In the genomic region with DNA sequence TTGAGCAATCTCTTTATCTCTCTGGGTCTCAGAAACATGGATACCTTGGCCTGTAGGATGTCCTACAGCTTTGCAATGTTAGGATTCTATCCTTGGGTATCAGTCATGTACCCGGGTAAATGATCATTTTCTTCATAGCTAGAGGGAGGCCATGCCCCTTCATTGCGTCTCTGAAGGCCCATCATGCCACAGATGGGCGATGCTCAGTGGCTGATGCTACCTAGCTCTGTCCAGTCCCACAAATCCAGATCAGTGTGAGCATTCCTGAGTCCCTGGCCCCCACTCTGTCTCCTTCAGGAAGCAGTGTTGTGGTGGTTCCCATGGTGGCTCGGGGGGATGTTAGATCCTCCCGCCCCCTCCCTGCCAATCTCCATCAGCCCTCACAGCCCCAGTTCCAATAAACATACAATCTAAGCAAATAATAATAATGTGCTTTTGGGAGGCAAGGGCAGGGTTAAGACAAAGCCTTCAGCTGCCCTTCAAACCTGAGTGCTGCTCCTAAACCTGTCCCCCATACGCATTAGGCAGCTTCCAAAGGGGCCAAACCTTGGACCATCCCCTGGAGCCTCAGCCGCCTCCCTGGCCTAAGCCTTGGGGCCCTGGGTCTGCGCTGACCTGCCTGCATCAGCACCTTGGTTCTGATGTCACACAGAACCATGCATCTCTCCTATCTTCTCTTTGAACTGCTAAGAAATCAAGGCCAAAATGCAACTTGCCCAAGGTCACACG, we compare ENCODE assay signal across 15 cellular contexts. TPM values are rescaled to one million over a fixed set of nuclear protein-coding genes. Genes with fewer than 3 reads are reported as not detected.
DNase-seq lines count a peak whose midpoint lies in the region; ATAC-seq and TF ChIP-seq lines count a peak whose summit lies in the region.
"Had no signal": no experiment of that assay in that cellular context is flagged by ENCODE, and none has a peak within 500 bp of the region (broad histone marks: within the 10 kb centered on the region; RNA-seq: fewer than 3 reads in every experiment).

No MANE protein-coding gene starts in this region.

- H3K4me1 Mint-ChIP-seq in brain, result peaks cover 46% of the 10 kb centered on the region
- no peaks in the 10 kb centered on the region for H3K4me1 Mint-ChIP-seq in osteocyte (ENCODE audit: unreplicated experiment)
- H3K4me1 Mint-ChIP-seq: CD4-positive, alpha-beta memory T cell had no signal

- H3K27ac Mint-ChIP-seq in brain (peak overlapping the region; percentile 50 to 93 (median 82)), osteocyte (ENCODE audit: unreplicated experiment) (no peak overlapping the region)
- H3K27ac Mint-ChIP-seq: HFFc6 had no signal

- H3K27me3 Mint-ChIP-seq in brain (peaks cover 19% of the 10 kb centered on the region), osteocyte (ENCODE audit: unreplicated experiment) (peaks cover 31% of the 10 kb centered on the region)

- H3K9me3 Mint-ChIP-seq in brain, result peaks cover 0 to 3% (median 0%) of the 10 kb centered on the region in 5 experiments
- H3K9me3 Mint-ChIP-seq in osteocyte (ENCODE audit: unreplicated experiment), result no peaks in the 10 kb centered on the region
- H3K9me3 Mint-ChIP-seq: CD4-positive, alpha-beta memory T cell; HFFc6 had no signal

- H3K36me3 Mint-ChIP-seq in brain (no peaks in the 10 kb centered on the region), osteocyte (ENCODE audit: unreplicated experiment) (no peaks in the 10 kb centered on the region)
- H3K36me3 Mint-ChIP-seq: CD4-positive, alpha-beta memory T cell had no signal

- H3K4me3 Mint-ChIP-seq in brain, result peak overlapping the region in 4 of 5 experiments; percentile 84 to 87 (median 84)
- no peak overlapping the region for H3K4me3 Mint-ChIP-seq in osteocyte (ENCODE audit: unreplicated experiment)
- H3K4me3 Mint-ChIP-seq: CD4-positive, alpha-beta memory T cell; HFFc6 had no signal

- no peak for ATAC-seq in GM18867 (IDR thresholded peaks at IDR 0.05; ENCODE audit: unreplicated experiment)

- DNase-seq in H7 (peak; percentile 19), iPS-NIHi7 (ENCODE audit: extremely low spot score) (peak; percentile 6), osteocyte (ENCODE audit: extremely low spot score, unreplicated experiment) (peak; percentile 67), globus pallidus (ENCODE audit: low spot score) (no peak), SKM-1 (lab: John Stamatoyannopoulos, UW; ENCODE audit: unreplicated experiment) (no peak), occipital lobe (lab: John Stamatoyannopoulos, UW) (no peak)
- DNase-seq: BE2C; CD4-positive, alpha-beta memory T cell; DMS153; EL; GOT3; HCEC 1CT; HFFc6 had no signal

- H3K36me3 ChIP-seq in H7 (replicated peaks; ENCODE audit: control insufficient read depth, insufficient read depth, low read length), result no peaks in the 10 kb centered on the region; the same call in 1 of the 2 replicates
- H3K36me3 ChIP-seq: BE2C had no signal

- H3K4me3 ChIP-seq in H7 (ENCODE audit: insufficient read depth, low read depth, low read length), result no peak overlapping the region

- no peak for TF ChIP-seq CTCF in brain (conservative IDR thresholded peaks at IDR 0.05)
- TF ChIP-seq CTCF in osteocyte (IDR thresholded peaks at IDR 0.05), result no peak

- no peaks in the 10 kb centered on the region; the same call in none of the 2 replicates for H3K27me3 ChIP-seq in H7 (ENCODE audit: control insufficient read depth, insufficient read depth, low read length)
- H3K27me3 ChIP-seq: BE2C had no signal

RNA-seq across cellular contexts. Expression of gene GPR61, which starts 0.7 kb away (rescaled TPM):
- total RNA-seq in H7 (2014; rRNA removed; shearing (Covaris generic)), result 0.17 TPM in 1 of 2 replicates, not detected in the other
- polyA plus RNA-seq in brain (ENCODE audit: insufficient read depth, low read depth, low replicate concordance), result 1.6 TPM
- total RNA-seq in osteocyte (not detected in 2 replicates), occipital lobe (5.3 TPM)

RNA-seq across cellular contexts. Expression of gene GNAI3, which starts 9.4 kb away (rescaled TPM):
- total RNA-seq in H7 (2014; rRNA removed; shearing (Covaris generic)), result 13.3 and 14.6 TPM in 2 replicates
- 5.6 TPM for polyA plus RNA-seq in brain (ENCODE audit: insufficient read depth, low read depth, low replicate concordance)
- total RNA-seq in osteocyte (7.6 and 8.5 TPM in 2 replicates), occipital lobe (21.7 TPM)

RNA-seq across cellular contexts. Expression of gene AMIGO1, which starts 29.5 kb away (rescaled TPM):
- total RNA-seq in H7 (2014; rRNA removed; shearing (Covaris generic)), result 1.1 and 1.9 TPM in 2 replicates
- polyA plus RNA-seq in brain (ENCODE audit: insufficient read depth, low read depth, low replicate concordance), result 19.2 TPM
- 5.2 and 5.4 TPM in 2 replicates for total RNA-seq in osteocyte
- total RNA-seq in occipital lobe, result 10.3 TPM

RNA-seq across cellular contexts. Expression of gene CYB561D1, which starts 45.1 kb away (rescaled TPM):
- total RNA-seq in H7 (2014; rRNA removed; shearing (Covaris generic)), result 3.1 and 4.2 TPM in 2 replicates
- polyA plus RNA-seq in brain (ENCODE audit: insufficient read depth, low read depth, low replicate concordance), result 7.5 TPM
- total RNA-seq in osteocyte (10.2 and 10.6 TPM in 2 replicates), occipital lobe (6.7 TPM)

RNA-seq across cellular contexts. Expression of gene ATXN7L2, which starts 55.3 kb away (rescaled TPM):
- 9.6 and 9.9 TPM in 2 replicates for total RNA-seq in H7 (2014; rRNA removed; shearing (Covaris generic))
- 9.2 TPM for polyA plus RNA-seq in brain (ENCODE audit: insufficient read depth, low read depth, low replicate concordance)
- total RNA-seq in osteocyte (6.4 and 6.8 TPM in 2 replicates), occipital lobe (4.1 TPM)

Comparison
In these comparisons a context has a peak if more than half of its experiments do, and no peak if none do; other contexts are left out.
1. DNase-seq: peak in H7 (single experiment), iPS-NIHi7 (single experiment) and osteocyte (single experiment); none in globus pallidus (single experiment), SKM-1 (single experiment) and occipital lobe (single experiment).